8 cellular contexts compared by ENCODE assay signal in genomic region chr21:25607812-25608737, GRCh38. TPM values are rescaled to one million over a fixed set of nuclear protein-coding genes. Genes with fewer than 3 reads are reported as not detected.
DNase-seq lines count a peak whose midpoint lies in the region; ATAC-seq and TF ChIP-seq lines count a peak whose summit lies in the region.

No MANE protein-coding gene starts in this region.

- peaks cover 8% of the 10 kb centered on the region for H3K4me1 ChIP-seq in colonic mucosa

- H3K36me3 ChIP-seq in colonic mucosa = no peaks in the 10 kb centered on the region

- H3K9ac ChIP-seq in colonic mucosa (ENCODE audit: low read depth in 2 of 2, low read length in 2 of 2) = peak overlapping the region; percentile 69 to 93

- peaks cover 23% of the 10 kb centered on the region for H3K36me3 Mint-ChIP-seq in activated CD4-positive, alpha-beta T cell treated with anti-CD3 and anti-CD28 coated beads for 36 hours (ENCODE audit: low read depth)

- CTCF ChIA-PET in activated CD4-positive, alpha-beta T cell treated with anti-CD3 and anti-CD28 coated beads for 36 hours (lab: Charles Lee) = interaction anchor here (0.6 to 4.4 kb wide), 46 partner anchors 9 to 563 kb away, joined by 3 to 47 read pairs (median 4); partner anchors contain the start of genes APP, ATP5PF, GABPA and JAM2

- H3K27ac Mint-ChIP-seq in activated CD4-positive, alpha-beta T cell treated with anti-CD3 and anti-CD28 coated beads for 36 hours = peak overlapping the region; percentile 100

- peak overlapping the region; percentile 87 for H3K4me3 ChIP-seq in AG10803 (ENCODE audit: low read length)
- H3K4me3 ChIP-seq in colonic mucosa = peak overlapping the region; percentile 91

- DNase-seq in AG10803 (ENCODE audit: low read depth) = peak; percentile 77
- DNase-seq in NCI-H226 = peak; percentile 59
- peak; percentile 89 for DNase-seq in activated CD4-positive, alpha-beta T cell treated with anti-CD3 and anti-CD28 coated beads for 36 hours
- DNase-seq in colonic mucosa = peak; percentile 80
- DNase-seq in kidney tubule cell (ENCODE audit: low spot score) = peak; percentile 83
- DNase-seq in stimulated activated CD4-positive, alpha-beta T cell treated with anti-CD3 and anti-CD28 coated beads, Interleukin-1b, Interleukin-23, amount 100 ng/mL, for 1 hour (ENCODE audit: low read depth in 2 of 2) = peak; percentile 51 to 61

- H3K27ac ChIP-seq in colonic mucosa = peak overlapping the region; percentile 64

- POLR2A ChIA-PET in activated CD4-positive, alpha-beta T cell treated with anti-CD3 and anti-CD28 coated beads for 36 hours (lab: Charles Lee) = no interaction called here

- intact Hi-C loops in activated CD4-positive, alpha-beta T cell treated with anti-CD3 and anti-CD28 coated beads for 36 hours (cut with DNase I, micrococcal nuclease) = loop anchor here (1.0 to 5.0 kb wide), 12 partner anchors 29 to 1109 kb away; partner anchors contain the start of genes JAM2 (in 2 of the 2) and APP (in 1 of the 2)
- intact Hi-C loops in colonic mucosa (cut with DNase I) = loop anchor here (2.0 to 5.0 kb wide), 2 partner anchors 101 to 1109 kb away; no protein-coding TSS in a partner anchor

- H3K4me1 Mint-ChIP-seq in activated CD4-positive, alpha-beta T cell treated with anti-CD3 and anti-CD28 coated beads for 36 hours = peaks cover 34% of the 10 kb centered on the region

- no peaks in the 10 kb centered on the region for H3K27me3 ChIP-seq in colonic mucosa

- no peaks in the 10 kb centered on the region for H3K9me3 ChIP-seq in colonic mucosa

- ATAC-seq in GM18909 (IDR thresholded peaks at IDR 0.05; ENCODE audit: poor library complexity, unreplicated experiment) (peak; percentile 85), HG03196 (IDR thresholded peaks at IDR 0.05; ENCODE audit: unreplicated experiment) (peak; percentile 76)
- peak; percentile 77 for ATAC-seq in activated CD4-positive, alpha-beta T cell treated with anti-CD3 and anti-CD28 coated beads for 36 hours

- no peaks in the 10 kb centered on the region for H3K9me3 Mint-ChIP-seq in activated CD4-positive, alpha-beta T cell treated with anti-CD3 and anti-CD28 coated beads for 36 hours (ENCODE audit: low read depth)

- no peaks in the 10 kb centered on the region for H3K27me3 Mint-ChIP-seq in activated CD4-positive, alpha-beta T cell treated with anti-CD3 and anti-CD28 coated beads for 36 hours

- H3K4me3 Mint-ChIP-seq in activated CD4-positive, alpha-beta T cell treated with anti-CD3 and anti-CD28 coated beads for 36 hours = peak overlapping the region; percentile 97

- TF ChIP-seq CTCF in AG10803 (conservative IDR thresholded peaks at IDR 0.05; ENCODE audit: low read length) (peak; percentile 95), colonic mucosa (IDR thresholded peaks at IDR 0.05) (peak; percentile 92)

RNA-seq across cellular contexts. Expression of gene MRPL39, which starts 0.8 kb away (rescaled TPM):
- 10 to 100 TPM; 78.4 to 84.5 TPM for total RNA-seq in activated CD4-positive, alpha-beta T cell treated with anti-CD3 and anti-CD28 coated beads for 36 hours
- 10 to 100 TPM; 44.0 to 50.2 TPM for total RNA-seq in colonic mucosa

RNA-seq across cellular contexts. Expression of gene JAM2, which starts 31.0 kb away (rescaled TPM):
- 1 to 10 TPM; 1.1 to 1.2 TPM for total RNA-seq in activated CD4-positive, alpha-beta T cell treated with anti-CD3 and anti-CD28 coated beads for 36 hours
- total RNA-seq in colonic mucosa = 1 to 10 TPM; 3.7 to 9.5 TPM

Comparison
In these comparisons a context has a peak if more than half of its experiments do, and no peak if none do; other contexts are left out.
1. Peak in every context shown above with its lines: DNase-seq, ATAC-seq, H3K4me3 ChIP-seq and H3K27ac ChIP-seq.